Comparison of ENCODE assay signal across 26 cellular contexts in the genomic region with DNA sequence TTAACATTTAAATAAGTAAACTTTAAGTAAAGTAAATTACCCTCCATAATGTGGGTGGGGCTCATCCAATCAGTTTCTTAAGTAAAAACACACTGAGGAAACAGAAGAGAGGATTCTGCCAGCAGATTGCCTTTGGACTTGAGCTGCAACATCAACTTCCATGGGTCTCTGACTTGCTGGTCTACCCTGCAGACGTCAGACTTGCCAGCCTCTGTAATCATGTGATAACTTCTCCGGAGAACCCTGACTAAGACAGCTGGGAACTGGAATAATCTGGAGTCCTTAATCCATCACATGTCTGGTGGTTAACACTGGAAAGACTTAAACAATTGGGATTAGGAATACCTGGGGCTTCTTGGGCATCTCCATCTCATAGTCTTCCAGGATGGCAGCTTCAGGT.
"Had no signal": no experiment of that assay in that cellular context is flagged by ENCODE, and none has a peak within 500 bp of the region (broad histone marks: within the 10 kb centered on the region; RNA-seq: fewer than 3 reads in every experiment).

No MANE protein-coding gene starts in this region.

- H3K4me3 ChIP-seq: body of pancreas, cardiac muscle cell, esophagus squamous epithelium, lower lobe of right lung, psoas muscle, tibial artery had no signal

- H3K4me3 Mint-ChIP-seq: activated CD4-positive, alpha-beta T cell treated with anti-CD3 and anti-CD28 coated beads, Interleukin-2, amount 10 ng/mL, durations not matched to agents 7 days and 5 days; activated CD8-positive, alpha-beta memory T cell treated with anti-CD3 and anti-CD28 coated beads, Interleukin-2, amount 10 ng/mL, durations not matched to agents 7 days and 5 days; activated CD8-positive, alpha-beta T cell treated with anti-CD3 and anti-CD28 coated beads for 36 hours; activated naive CD8-positive, alpha-beta T cell treated with anti-CD3 and anti-CD28 coated beads, Interleukin-2, amount 50 U/mL, for 24 hours; activated T-helper 1 cell treated with anti-CD3 and anti-CD28 coated beads, Interleukin-12 subunit alpha, Interleukin-12 subunit beta, Interleukin-2, Interleukin-4 antibody, amounts not matched to agents 30 ng/mL and 10 ng/mL and 1 ng/mL, durations not matched to agents 14 hours and 24 hours and 36 hours; endodermal cell; naive thymus-derived CD8-positive, alpha-beta T cell; stimulated activated naive CD8-positive, alpha-beta T cell treated with anti-CD3 and anti-CD28 coated beads, Interleukin-15, Interleukin-2, amounts not matched to agents 100 ng/mL and 50 ng/mL, for 24 hours; T-helper 17 cell had no signal

- H3K9me3 Mint-ChIP-seq: activated CD4-positive, alpha-beta T cell treated with anti-CD3 and anti-CD28 coated beads, Interleukin-2, amount 10 ng/mL, durations not matched to agents 7 days and 5 days; activated CD8-positive, alpha-beta T cell treated with anti-CD3 and anti-CD28 coated beads for 36 hours; activated naive CD8-positive, alpha-beta T cell treated with anti-CD3 and anti-CD28 coated beads, Interleukin-2, amount 50 U/mL, for 24 hours; activated T-helper 1 cell treated with anti-CD3 and anti-CD28 coated beads, Interleukin-12 subunit alpha, Interleukin-12 subunit beta, Interleukin-2, Interleukin-4 antibody, amounts not matched to agents 30 ng/mL and 10 ng/mL and 1 ng/mL, durations not matched to agents 14 hours and 24 hours and 36 hours; endodermal cell; naive thymus-derived CD8-positive, alpha-beta T cell; stimulated activated naive CD8-positive, alpha-beta T cell treated with anti-CD3 and anti-CD28 coated beads, Interleukin-15, Interleukin-2, amounts not matched to agents 100 ng/mL and 50 ng/mL, for 24 hours had no signal

- H3K4me1 Mint-ChIP-seq: activated CD4-positive, alpha-beta T cell treated with anti-CD3 and anti-CD28 coated beads, Interleukin-2, amount 10 ng/mL, durations not matched to agents 7 days and 5 days; activated CD8-positive, alpha-beta memory T cell treated with anti-CD3 and anti-CD28 coated beads, Interleukin-2, amount 10 ng/mL, durations not matched to agents 7 days and 5 days; activated naive CD8-positive, alpha-beta T cell treated with anti-CD3 and anti-CD28 coated beads, Interleukin-2, amount 50 U/mL, for 24 hours; naive thymus-derived CD8-positive, alpha-beta T cell; T-helper 17 cell had no signal

- ATAC-seq: activated CD8-positive, alpha-beta memory T cell treated with anti-CD3 and anti-CD28 coated beads, Interleukin-2, amount 10 ng/mL, durations not matched to agents 7 days and 5 days; activated CD8-positive, alpha-beta T cell treated with anti-CD3 and anti-CD28 coated beads for 36 hours; activated naive CD8-positive, alpha-beta T cell treated with anti-CD3 and anti-CD28 coated beads, Interleukin-2, amount 50 U/mL, for 24 hours; body of pancreas; left lobe of liver; lower lobe of right lung; naive thymus-derived CD8-positive, alpha-beta T cell; psoas muscle; right cardiac atrium; T-helper 17 cell had no signal

- H3K27ac Mint-ChIP-seq: activated CD4-positive, alpha-beta T cell treated with anti-CD3 and anti-CD28 coated beads, Interleukin-2, amount 10 ng/mL, durations not matched to agents 7 days and 5 days; activated CD8-positive, alpha-beta memory T cell treated with anti-CD3 and anti-CD28 coated beads, Interleukin-2, amount 10 ng/mL, durations not matched to agents 7 days and 5 days; activated CD8-positive, alpha-beta T cell treated with anti-CD3 and anti-CD28 coated beads for 36 hours; activated naive CD8-positive, alpha-beta T cell treated with anti-CD3 and anti-CD28 coated beads, Interleukin-2, amount 50 U/mL, for 24 hours; activated T-helper 1 cell treated with anti-CD3 and anti-CD28 coated beads, Interleukin-12 subunit alpha, Interleukin-12 subunit beta, Interleukin-2, Interleukin-4 antibody, amounts not matched to agents 30 ng/mL and 10 ng/mL and 1 ng/mL, durations not matched to agents 14 hours and 24 hours and 36 hours; endodermal cell; naive thymus-derived CD8-positive, alpha-beta T cell; stimulated activated naive CD8-positive, alpha-beta T cell treated with anti-CD3 and anti-CD28 coated beads, Interleukin-15, Interleukin-2, amounts not matched to agents 100 ng/mL and 50 ng/mL, for 24 hours; T-helper 17 cell had no signal

- H3K9me3 ChIP-seq: body of pancreas, esophagus squamous epithelium, lower lobe of right lung, psoas muscle, tibial artery had no signal

- H3K27me3 ChIP-seq: body of pancreas, cardiac muscle cell, esophagus squamous epithelium, tibial artery had no signal

- DNase-seq: activated CD4-positive, alpha-beta T cell treated with anti-CD3 and anti-CD28 coated beads, Interleukin-2, amount 10 ng/mL, durations not matched to agents 7 days and 5 days; activated CD8-positive, alpha-beta memory T cell treated with anti-CD3 and anti-CD28 coated beads, Interleukin-2, amount 10 ng/mL, durations not matched to agents 7 days and 5 days; activated CD8-positive, alpha-beta T cell treated with anti-CD3 and anti-CD28 coated beads for 36 hours; activated gamma-delta T cell; activated naive CD4-positive, alpha-beta T cell treated with anti-CD3 and anti-CD28 coated beads, Interleukin-2, amount 50 U/mL, for 16 hours; activated naive CD8-positive, alpha-beta T cell treated with anti-CD3 and anti-CD28 coated beads, Interleukin-2, amount 50 U/mL, for 24 hours; anterior cingulate cortex; body of pancreas; cortex of kidney; endodermal cell; esophagus squamous epithelium; foreskin fibroblast; kidney; lower lobe of right lung; mesendoderm; naive thymus-derived CD8-positive, alpha-beta T cell; psoas muscle; right cardiac atrium; stimulated activated CD4-positive, alpha-beta T cell treated with anti-CD3 and anti-CD28 coated beads, Interleukin-12 subunit alpha, Interleukin-12 subunit beta, amount 100 ng/mL, for 4 hours; stimulated activated CD4-positive, alpha-beta T cell treated with anti-CD3 and anti-CD28 coated beads, Interleukin-1b, Interleukin-23, amount 100 ng/mL, for 48 hours; T-helper 17 cell; tibial artery had no signal

- H3K27me3 Mint-ChIP-seq: activated CD8-positive, alpha-beta T cell treated with anti-CD3 and anti-CD28 coated beads for 36 hours had no signal

- H3K36me3 Mint-ChIP-seq: activated CD8-positive, alpha-beta memory T cell treated with anti-CD3 and anti-CD28 coated beads, Interleukin-2, amount 10 ng/mL, durations not matched to agents 7 days and 5 days had no signal

- H3K27ac ChIP-seq: body of pancreas, cardiac muscle cell, esophagus squamous epithelium, lower lobe of right lung, psoas muscle, tibial artery had no signal

- H3K36me3 ChIP-seq: cardiac muscle cell, esophagus squamous epithelium, lower lobe of right lung, tibial artery had no signal
